ENCODE assay signal across 10 cellular contexts in genomic region chr7:157035979-157036378, GRCh38. TPM values are rescaled to one million over a fixed set of nuclear protein-coding genes. Genes with fewer than 3 reads are reported as not detected.
"Had no signal": no experiment of that assay in that cellular context is flagged by ENCODE, and none has a peak within 500 bp of the region (broad histone marks: within the 10 kb centered on the region; RNA-seq: fewer than 3 reads in every experiment).

No MANE protein-coding gene starts in this region.

- H3K4me2 ChIP-seq: GM23338 had no signal

- ATAC-seq: GM23338, HCT116 had no signal

- H3K4me3 Mint-ChIP-seq: GM23338, H9 had no signal

- H3K36me3 ChIP-seq: HAP-1 had no signal

- H3K4me3 ChIP-seq: GM23248, GM23338, HAP-1 had no signal

- FAIRE-seq: H1, H54 had no signal

- H3K4me1 ChIP-seq: HAP-1 had no signal

- H3K9me3 ChIP-seq: HAP-1 had no signal

- H3K27ac ChIP-seq: GM23248 had no signal

- H3K9ac ChIP-seq: GM23248 had no signal

- H2AFZ ChIP-seq: GM23248, GM23338 had no signal

- DNase-seq: GM23248, GOT3, H7, H9, HCEC 1CT had no signal

- H3K27ac Mint-ChIP-seq: GM23338, H9 had no signal

RNA-seq across cellular contexts. Expression of gene MNX1, which starts 25.5 kb away (rescaled TPM):
- total RNA-seq: GM23248, H9 had no signal
- polyA plus RNA-seq: GM23248, H1 had no signal
